ENCODE assay signal across 11 cellular contexts in genomic region chr2:99636432-99637034, GRCh38.
DNase-seq lines count a peak whose midpoint lies in the region; ATAC-seq and TF ChIP-seq lines count a peak whose summit lies in the region.
"Had no signal": no experiment of that assay in that cellular context is flagged by ENCODE, and none has a peak within 500 bp of the region (broad histone marks: within the 10 kb centered on the region; RNA-seq: fewer than 3 reads in every experiment).

No MANE protein-coding gene starts in this region.

- H3K27me3 ChIP-seq in dorsolateral prefrontal cortex = no peaks in the 10 kb centered on the region
- no peaks in the 10 kb centered on the region for H3K27me3 ChIP-seq in thymus (ENCODE audit: control insufficient read depth, insufficient read depth)

- H3K4me3 Mint-ChIP-seq in stimulated activated effector memory CD8-positive, alpha-beta T cell treated with anti-CD3 and anti-CD28 coated beads, Interleukin-12 subunit alpha, Interleukin-12 subunit beta, amount 100 ng/mL, for 72 hours = no peak overlapping the region

- H3K4me3 ChIP-seq in dorsolateral prefrontal cortex = no peak overlapping the region
- H3K4me3 ChIP-seq in thymus (ENCODE audit: low read length) = no peak overlapping the region

- H3K4me1 Mint-ChIP-seq in stimulated activated effector memory CD8-positive, alpha-beta T cell treated with anti-CD3 and anti-CD28 coated beads, Interleukin-12 subunit alpha, Interleukin-12 subunit beta, amount 100 ng/mL, for 72 hours = no peaks in the 10 kb centered on the region

- H3K36me3 ChIP-seq in thymus (ENCODE audit: control insufficient read depth, insufficient read depth) = no peaks in the 10 kb centered on the region

- intact Hi-C loops in dorsolateral prefrontal cortex (cut with DNase I) = no loop called here

- WGBS in thymus = 95% methylated on average over 17 of the region's 17 CpGs

- H3K36me3 Mint-ChIP-seq in stimulated activated effector memory CD8-positive, alpha-beta T cell treated with anti-CD3 and anti-CD28 coated beads, Interleukin-12 subunit alpha, Interleukin-12 subunit beta, amount 100 ng/mL, for 72 hours = no peaks in the 10 kb centered on the region

- no peak overlapping the region for H3K27ac Mint-ChIP-seq in stimulated activated effector memory CD8-positive, alpha-beta T cell treated with anti-CD3 and anti-CD28 coated beads, Interleukin-12 subunit alpha, Interleukin-12 subunit beta, amount 100 ng/mL, for 72 hours

- peaks cover 4% of the 10 kb centered on the region for H3K9me3 ChIP-seq in thymus (ENCODE audit: control insufficient read depth)

- TF ChIP-seq CTCF in dorsolateral prefrontal cortex (IDR thresholded peaks at IDR 0.05 in 54 of 56, conservative IDR thresholded peaks at IDR 0.05 in 2 of 56; ENCODE audit: low read depth in 1 of 56, partially characterized antibody in 56 of 56) = no peak

- no peaks in the 10 kb centered on the region for H3K9me3 Mint-ChIP-seq in stimulated activated effector memory CD8-positive, alpha-beta T cell treated with anti-CD3 and anti-CD28 coated beads, Interleukin-12 subunit alpha, Interleukin-12 subunit beta, amount 100 ng/mL, for 72 hours

- no peak for ATAC-seq in GM21423 (IDR thresholded peaks at IDR 0.05; ENCODE audit: unreplicated experiment)
- no peak for ATAC-seq in GM21528 (IDR thresholded peaks at IDR 0.05; ENCODE audit: low FRiP score, unreplicated experiment)
- no peak for ATAC-seq in stimulated activated effector memory CD8-positive, alpha-beta T cell treated with anti-CD3 and anti-CD28 coated beads, Interleukin-12 subunit alpha, Interleukin-12 subunit beta, amount 100 ng/mL, for 72 hours

- peaks cover 34% of the 10 kb centered on the region for H3K4me1 ChIP-seq in thymus (ENCODE audit: control insufficient read depth, insufficient read depth, low read length)

- H3K27ac ChIP-seq in dorsolateral prefrontal cortex (peak overlapping the region in 1 of 59 donors; percentile 27), thymus (ENCODE audit: low read depth) (peak overlapping the region; percentile 32)

- DNase-seq in NCI-H1092 (lab: John Stamatoyannopoulos, UW) = peak; percentile 16
- peak in 9 of 10 donors; percentile 36 to 82 (median 57) for DNase-seq in dorsolateral prefrontal cortex
- peak; percentile 33 for DNase-seq in midbrain (lab: John Stamatoyannopoulos, UW)
- DNase-seq in NCI-H146 (lab: John Stamatoyannopoulos, UW) = no peak
- no peak for DNase-seq in stimulated activated effector memory CD8-positive, alpha-beta T cell treated with anti-CD3 and anti-CD28 coated beads, Interleukin-12 subunit alpha, Interleukin-12 subunit beta, amount 100 ng/mL, for 72 hours (ENCODE audit: low spot score in 2 of 2)
- DNase-seq: DMS53, NCI-H524 treated with DMSO at 0.1 percent for 48 hours, T1000 had no signal

Comparison
In these comparisons a context has a peak if more than half of its experiments do, and no peak if none do; other contexts are left out.
1. DNase-seq: peak in NCI-H1092 (single experiment), dorsolateral prefrontal cortex (9 of 10) and midbrain (single experiment); none in NCI-H146 (single experiment) and stimulated activated effector memory CD8-positive, alpha-beta T cell treated with anti-CD3 and anti-CD28 coated beads, Interleukin-12 subunit alpha, Interleukin-12 subunit beta, amount 100 ng/mL, for 72 hours (0 of 2).